In genomic region chr11:94525933-94526332, GRCh38 we compare ENCODE assay signal across 9 cellular contexts. TPM values are rescaled to one million over a fixed set of nuclear protein-coding genes. Genes with fewer than 3 reads are reported as not detected.
DNase-seq lines count a peak whose midpoint lies in the region; ATAC-seq and TF ChIP-seq lines count a peak whose summit lies in the region.
"Had no signal": no experiment of that assay in that cellular context is flagged by ENCODE, and none has a peak within 500 bp of the region (broad histone marks: within the 10 kb centered on the region; RNA-seq: fewer than 3 reads in every experiment).

No MANE protein-coding gene starts in this region.

- H3K27ac ChIP-seq in VCaP = peak overlapping the region; percentile 13
- H3K27ac ChIP-seq in hepatocyte = peak overlapping the region; percentile 44
- H3K27ac ChIP-seq in thoracic aorta = no peak overlapping the region

- no peaks in the 10 kb centered on the region for H3K4me1 Mint-ChIP-seq in activated naive CD4-positive, alpha-beta T cell treated with anti-CD3 and anti-CD28 coated beads, Interleukin-2, amount 10 ng/mL, durations not matched to agents 7 days and 5 days
- H3K4me1 Mint-ChIP-seq: stimulated activated naive B cell treated with anti-CD40 and anti-IgM and Interleukin-4, amounts not matched to agents 10 μg/mL and 1 μg/mL and 100 μg/mL, for 72 hours had no signal

- peak overlapping the region; percentile 37 for H2AFZ ChIP-seq in hepatocyte

- CTCF ChIA-PET in activated naive CD4-positive, alpha-beta T cell treated with anti-CD3 and anti-CD28 coated beads, Interleukin-2, amount 10 ng/mL, durations not matched to agents 7 days and 5 days (lab: Charles Lee) = interaction anchor here (0.8 to 1.0 kb wide), 2 partner anchors 98 to 371 kb away, joined by 3 read pairs; no protein-coding TSS in a partner anchor

- no peaks in the 10 kb centered on the region for H3K9me2 ChIP-seq in hepatocyte (replicated peaks; ENCODE audit: insufficient read depth)

- H3K27me3 Mint-ChIP-seq in activated naive CD4-positive, alpha-beta T cell treated with anti-CD3 and anti-CD28 coated beads, Interleukin-2, amount 10 ng/mL, durations not matched to agents 7 days and 5 days = peaks cover 26% of the 10 kb centered on the region

- no peaks in the 10 kb centered on the region for H3K36me3 Mint-ChIP-seq in activated naive CD4-positive, alpha-beta T cell treated with anti-CD3 and anti-CD28 coated beads, Interleukin-2, amount 10 ng/mL, durations not matched to agents 7 days and 5 days
- H3K36me3 Mint-ChIP-seq: stimulated activated naive B cell treated with anti-CD40 and anti-IgM and Interleukin-4, amounts not matched to agents 10 μg/mL and 1 μg/mL and 100 μg/mL, for 72 hours had no signal

- peaks cover 11% of the 10 kb centered on the region for H3K4me1 ChIP-seq in hepatocyte (ENCODE audit: insufficient read depth)
- H3K4me1 ChIP-seq in thoracic aorta (ENCODE audit: control insufficient read depth in 1 of 2, low read depth in 2 of 2) = peaks cover 0 to 6% of the 10 kb centered on the region in 2 donors

- no peaks in the 10 kb centered on the region for H3K9me3 ChIP-seq in hepatocyte (ENCODE audit: low read depth)
- H3K9me3 ChIP-seq in thoracic aorta = no peaks in the 10 kb centered on the region

- TF ChIP-seq CTCF in VCaP (conservative IDR thresholded peaks at IDR 0.05) (no peak), hepatocyte (IDR thresholded peaks at IDR 0.05; ENCODE audit: poor library complexity) (no peak), thoracic aorta (IDR thresholded peaks at IDR 0.05) (no peak)

- no peaks in the 10 kb centered on the region for H3K79me2 ChIP-seq in hepatocyte

- H3K4me3 ChIP-seq in hepatocyte = no peak overlapping the region
- no peak overlapping the region for H3K4me3 ChIP-seq in thoracic aorta

- no peaks in the 10 kb centered on the region for H3K36me3 ChIP-seq in hepatocyte (replicated peaks; ENCODE audit: insufficient read depth, low read depth)
- no peaks in the 10 kb centered on the region for H3K36me3 ChIP-seq in thoracic aorta

- ATAC-seq in thoracic aorta (ENCODE audit: insufficient number of reproducible peaks, low FRiP score, low read depth) (no peak), HG03469 (IDR thresholded peaks at IDR 0.05; ENCODE audit: unreplicated experiment) (no peak), HG03521 (IDR thresholded peaks at IDR 0.05; ENCODE audit: unreplicated experiment) (no peak)
- ATAC-seq: stimulated activated naive B cell treated with anti-CD40 and anti-IgM and Interleukin-4, amounts not matched to agents 10 μg/mL and 1 μg/mL and 100 μg/mL, for 72 hours had no signal

- no peaks in the 10 kb centered on the region for H4K20me1 ChIP-seq in hepatocyte (ENCODE audit: insufficient read depth, poor library complexity, severe bottlenecking)

- WGBS in hepatocyte (ENCODE audit: low lambda C conversion rate, missing lambda C conversion rate) = 31% methylated on average over 3 of the region's 3 CpGs

- H3K27ac Mint-ChIP-seq in activated naive CD4-positive, alpha-beta T cell treated with anti-CD3 and anti-CD28 coated beads, Interleukin-2, amount 10 ng/mL, durations not matched to agents 7 days and 5 days = no peak overlapping the region
- H3K27ac Mint-ChIP-seq: stimulated activated naive B cell treated with anti-CD40 and anti-IgM and Interleukin-4, amounts not matched to agents 10 μg/mL and 1 μg/mL and 100 μg/mL, for 72 hours had no signal

- no peak overlapping the region for H3K4me3 Mint-ChIP-seq in activated naive CD4-positive, alpha-beta T cell treated with anti-CD3 and anti-CD28 coated beads, Interleukin-2, amount 10 ng/mL, durations not matched to agents 7 days and 5 days
- H3K4me3 Mint-ChIP-seq: stimulated activated naive B cell treated with anti-CD40 and anti-IgM and Interleukin-4, amounts not matched to agents 10 μg/mL and 1 μg/mL and 100 μg/mL, for 72 hours had no signal

- no peaks in the 10 kb centered on the region for H3K9me3 Mint-ChIP-seq in activated naive CD4-positive, alpha-beta T cell treated with anti-CD3 and anti-CD28 coated beads, Interleukin-2, amount 10 ng/mL, durations not matched to agents 7 days and 5 days
- H3K9me3 Mint-ChIP-seq: stimulated activated naive B cell treated with anti-CD40 and anti-IgM and Interleukin-4, amounts not matched to agents 10 μg/mL and 1 μg/mL and 100 μg/mL, for 72 hours had no signal

- no peaks in the 10 kb centered on the region for H3K27me3 ChIP-seq in hepatocyte
- H3K27me3 ChIP-seq in thoracic aorta (replicated peaks; ENCODE audit: insufficient read depth) = no peaks in the 10 kb centered on the region

- peak; percentile 78 for DNase-seq in LHCN-M2 (ENCODE audit: low read depth)
- DNase-seq in hepatocyte (ENCODE audit: low spot score) = peak; percentile 57
- DNase-seq in thoracic aorta (ENCODE audit: low spot score) = peak; percentile 11
- DNase-seq in activated naive CD4-positive, alpha-beta T cell treated with anti-CD3 and anti-CD28 coated beads, Interleukin-2, amount 10 ng/mL, durations not matched to agents 7 days and 5 days = no peak
- DNase-seq: stimulated activated naive B cell treated with anti-CD40 and anti-IgM and Interleukin-4, amounts not matched to agents 10 μg/mL and 1 μg/mL and 100 μg/mL, for 72 hours had no signal

- no peak overlapping the region for H3K4me2 ChIP-seq in hepatocyte

RNA-seq across cellular contexts. Expression of gene C11orf97, which starts 13.7 kb away (rescaled TPM):
- not detected in 2 replicates for total RNA-seq in LHCN-M2 (2014; rRNA removed)
- polyA plus RNA-seq in LHCN-M2 (2012) = not detected
- total RNA-seq in hepatocyte = not detected in 2 replicates
- polyA plus RNA-seq in hepatocyte = 0.39 and 0.59 TPM in 2 replicates
- total RNA-seq in thoracic aorta = not detected
- polyA plus RNA-seq: adipose tissue had no signal

RNA-seq across cellular contexts. Expression of gene FUT4, which starts 17.8 kb away (rescaled TPM):
- total RNA-seq in LHCN-M2 (2014; rRNA removed) (4.7 and 4.8 TPM in 2 replicates), hepatocyte (12.1 and 13.9 TPM in 2 replicates), thoracic aorta (10 to 100 TPM; 14.1 to 23.4 TPM)
- 2.0 TPM for polyA plus RNA-seq in LHCN-M2 (2012)
- 5.9 and 6.5 TPM in 2 replicates for polyA plus RNA-seq in hepatocyte

RNA-seq across cellular contexts. Expression of gene ANKRD49, which starts 32.1 kb away (rescaled TPM):
- total RNA-seq in LHCN-M2 (2014; rRNA removed) (11.5 and 12.2 TPM in 2 replicates), hepatocyte (20.8 and 31.2 TPM in 2 replicates), thoracic aorta (10 to 100 TPM; 18.8 to 20.8 TPM)
- polyA plus RNA-seq in LHCN-M2 (2012) = 3.6 TPM
- polyA plus RNA-seq in hepatocyte = 15.7 and 17.9 TPM in 2 replicates

RNA-seq across cellular contexts. Expression of gene MRE11, which starts 32.3 kb away (rescaled TPM):
- total RNA-seq in LHCN-M2 (2014; rRNA removed) (12.9 and 19.0 TPM in 2 replicates), hepatocyte (13.4 and 17.6 TPM in 2 replicates), thoracic aorta (10 to 100 TPM in 1 of 2 donors, 1 to 10 TPM in 1; 7.9 to 12.6 TPM)
- polyA plus RNA-seq in LHCN-M2 (2012) = 4.5 TPM
- 6.3 and 9.4 TPM in 2 replicates for polyA plus RNA-seq in hepatocyte

RNA-seq across cellular contexts. Expression of gene PIWIL4, which starts 41.2 kb away (rescaled TPM):
- total RNA-seq in LHCN-M2 (2014; rRNA removed) = 0.52 and 1.2 TPM in 2 replicates
- 0.36 TPM for polyA plus RNA-seq in LHCN-M2 (2012)
- 2.4 and 3.1 TPM in 2 replicates for total RNA-seq in hepatocyte
- polyA plus RNA-seq in hepatocyte = 2.0 and 2.1 TPM in 2 replicates
- 10 to 100 TPM; 11.5 to 13.5 TPM for total RNA-seq in thoracic aorta

Comparison
In these comparisons a context has a peak if more than half of its experiments do, and no peak if none do; other contexts are left out.
1. H3K27ac ChIP-seq: peak in VCaP (single experiment) and hepatocyte (single experiment); none in thoracic aorta (0 of 2).